In the genomic region with DNA sequence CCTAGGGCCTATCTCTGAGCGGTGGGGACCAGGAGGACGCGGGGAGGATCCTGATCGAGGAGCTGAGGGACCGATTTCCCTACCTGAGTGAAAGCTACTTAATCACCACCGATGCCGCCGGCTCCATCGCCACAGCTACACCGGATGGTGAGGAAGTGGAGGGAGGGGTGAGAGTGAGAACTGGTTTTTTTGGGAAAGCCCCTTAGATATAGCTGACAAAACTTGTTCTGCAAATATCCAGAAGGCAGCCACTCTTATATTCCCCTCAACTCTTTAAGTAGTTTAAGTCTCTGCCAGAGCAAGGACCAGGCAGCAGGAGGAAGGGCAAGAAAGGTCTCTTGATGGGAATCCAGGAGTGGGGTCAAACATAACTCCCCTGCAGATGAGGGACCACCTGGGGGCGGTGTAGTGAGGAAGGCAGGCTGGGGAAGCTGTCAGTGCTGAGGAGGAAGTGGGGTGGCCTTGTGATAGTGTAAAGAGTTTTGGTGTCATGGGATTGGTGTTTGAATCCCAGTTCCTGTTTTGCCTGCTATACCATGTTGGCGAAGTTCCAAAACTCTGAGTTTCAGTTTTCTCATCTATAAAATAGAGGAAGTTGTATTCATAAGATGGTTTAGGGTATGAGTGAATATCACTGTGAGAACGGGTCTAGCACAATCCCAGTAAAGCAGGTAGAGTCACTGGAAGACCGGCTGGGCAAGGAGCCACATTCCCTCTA, we compare ENCODE assay signal across 1 cellular context.
TF ChIP-seq lines count a peak whose summit lies in the region.

No MANE protein-coding gene starts in this region.

TF ChIP-seq in GM12878, 131 proteins besides CTCF, POLR2A, EP300 and RAD21 (continues in another document):
- TF ChIP-seq KAT2A (conservative IDR thresholded peaks at IDR 0.05; ENCODE audit: control insufficient read depth, low read depth, low read length) (no peak), SMAD1 (IDR thresholded peaks at IDR 0.05; ENCODE audit: low read depth, partially characterized antibody) (peak; percentile 97), HDAC2 (IDR thresholded peaks at IDR 0.05) (no peak), NFXL1 (IDR thresholded peaks at IDR 0.05; ENCODE audit: borderline replicate concordance) (no peak), RUNX3 (IDR thresholded peaks at IDR 0.05; ENCODE audit: low read length) (no peak), TBL1XR1 (IDR thresholded peaks at IDR 0.05; ENCODE audit: low read depth, low read length) (no peak), PAX5 (IDR thresholded peaks at IDR 0.05; ENCODE audit: borderline replicate concordance, low read depth, low read length) (peak; percentile 15; the same call in 1 of the 2 replicates), FOS (IDR thresholded peaks at IDR 0.05; ENCODE audit: borderline replicate concordance, extremely low read depth, insufficient read length) (no peak), TAF1 (IDR thresholded peaks at IDR 0.05; ENCODE audit: borderline replicate concordance, low read depth, low read length) (no peak), RFX5 (IDR thresholded peaks at IDR 0.05; ENCODE audit: low read depth, low read length) (no peak), ATF7 (IDR thresholded peaks at IDR 0.05; ENCODE audit: low read depth) (peak; percentile 83), SREBF1 (IDR thresholded peaks at IDR 0.05; ENCODE audit: low read length) (no peak), PAX8 (IDR thresholded peaks at IDR 0.05) (no peak), TCF3 (IDR thresholded peaks at IDR 0.05; ENCODE audit: borderline replicate concordance, insufficient read depth, low read depth, low read length) (no peak), MYC (IDR thresholded peaks at IDR 0.05; ENCODE audit: insufficient read depth, insufficient read length, insufficient replicate concordance, low read length, severe bottlenecking) (no peak), IKZF2 (IDR thresholded peaks at IDR 0.05) (peak; percentile 96), ZNF207 (IDR thresholded peaks at IDR 0.05; ENCODE audit: borderline replicate concordance) (no peak), IRF4 (IDR thresholded peaks at IDR 0.05; ENCODE audit: low read depth, low read length) (peak; percentile 83), NRF1 (conservative IDR thresholded peaks at IDR 0.05; ENCODE audit: low read depth, low read length) (no peak), MEF2A (IDR thresholded peaks at IDR 0.05; ENCODE audit: insufficient read depth, low read depth, low read length) (0 out of 2 replicates have a peak, but pooled peaks have one; percentile 33), TARDBP (IDR thresholded peaks at IDR 0.05; ENCODE audit: borderline replicate concordance) (no peak; the same call in 1 of the 2 replicates), DPF2 (IDR thresholded peaks at IDR 0.05) (peak; percentile 84), CHD1 (IDR thresholded peaks at IDR 0.05; ENCODE audit: low read depth, low read length) (no peak), SMC3 (IDR thresholded peaks at IDR 0.05; ENCODE audit: borderline replicate concordance, low read length) (no peak), STAT1 (conservative IDR thresholded peaks at IDR 0.05) (no peak), SMARCA5 (IDR thresholded peaks at IDR 0.05) (peak; percentile 61; the same call in 1 of the 2 replicates), ETV6 (conservative IDR thresholded peaks at IDR 0.05 in 1 of 2, IDR thresholded peaks at IDR 0.05 in 1 of 2; ENCODE audit: borderline replicate concordance in 1 of 2, low read depth in 1 of 2) (peak; percentile 63 to 91; a peak in 2 of 4 replicates)
- TF ChIP-seq, protein P1, sequence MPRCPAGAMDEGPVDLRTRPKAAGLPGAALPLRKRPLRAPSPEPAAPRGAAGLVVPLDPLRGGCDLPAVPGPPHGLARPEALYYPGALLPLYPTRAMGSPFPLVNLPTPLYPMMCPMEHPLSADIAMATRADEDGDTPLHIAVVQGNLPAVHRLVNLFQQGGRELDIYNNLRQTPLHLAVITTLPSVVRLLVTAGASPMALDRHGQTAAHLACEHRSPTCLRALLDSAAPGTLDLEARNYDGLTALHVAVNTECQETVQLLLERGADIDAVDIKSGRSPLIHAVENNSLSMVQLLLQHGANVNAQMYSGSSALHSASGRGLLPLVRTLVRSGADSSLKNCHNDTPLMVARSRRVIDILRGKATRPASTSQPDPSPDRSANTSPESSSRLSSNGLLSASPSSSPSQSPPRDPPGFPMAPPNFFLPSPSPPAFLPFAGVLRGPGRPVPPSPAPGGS (IDR thresholded peaks at IDR 0.05; ENCODE audit: borderline replicate concordance, insufficient read depth, low read depth, low read length, poor library complexity, severe bottlenecking), result peak; percentile 52
- TF ChIP-seq, protein P2, sequence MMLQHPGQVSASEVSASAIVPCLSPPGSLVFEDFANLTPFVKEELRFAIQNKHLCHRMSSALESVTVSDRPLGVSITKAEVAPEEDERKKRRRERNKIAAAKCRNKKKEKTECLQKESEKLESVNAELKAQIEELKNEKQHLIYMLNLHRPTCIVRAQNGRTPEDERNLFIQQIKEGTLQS (IDR thresholded peaks at IDR 0.05; ENCODE audit: borderline replicate concordance, extremely low read depth, low read depth, low read length), result no peak
- TF ChIP-seq, protein P3, sequence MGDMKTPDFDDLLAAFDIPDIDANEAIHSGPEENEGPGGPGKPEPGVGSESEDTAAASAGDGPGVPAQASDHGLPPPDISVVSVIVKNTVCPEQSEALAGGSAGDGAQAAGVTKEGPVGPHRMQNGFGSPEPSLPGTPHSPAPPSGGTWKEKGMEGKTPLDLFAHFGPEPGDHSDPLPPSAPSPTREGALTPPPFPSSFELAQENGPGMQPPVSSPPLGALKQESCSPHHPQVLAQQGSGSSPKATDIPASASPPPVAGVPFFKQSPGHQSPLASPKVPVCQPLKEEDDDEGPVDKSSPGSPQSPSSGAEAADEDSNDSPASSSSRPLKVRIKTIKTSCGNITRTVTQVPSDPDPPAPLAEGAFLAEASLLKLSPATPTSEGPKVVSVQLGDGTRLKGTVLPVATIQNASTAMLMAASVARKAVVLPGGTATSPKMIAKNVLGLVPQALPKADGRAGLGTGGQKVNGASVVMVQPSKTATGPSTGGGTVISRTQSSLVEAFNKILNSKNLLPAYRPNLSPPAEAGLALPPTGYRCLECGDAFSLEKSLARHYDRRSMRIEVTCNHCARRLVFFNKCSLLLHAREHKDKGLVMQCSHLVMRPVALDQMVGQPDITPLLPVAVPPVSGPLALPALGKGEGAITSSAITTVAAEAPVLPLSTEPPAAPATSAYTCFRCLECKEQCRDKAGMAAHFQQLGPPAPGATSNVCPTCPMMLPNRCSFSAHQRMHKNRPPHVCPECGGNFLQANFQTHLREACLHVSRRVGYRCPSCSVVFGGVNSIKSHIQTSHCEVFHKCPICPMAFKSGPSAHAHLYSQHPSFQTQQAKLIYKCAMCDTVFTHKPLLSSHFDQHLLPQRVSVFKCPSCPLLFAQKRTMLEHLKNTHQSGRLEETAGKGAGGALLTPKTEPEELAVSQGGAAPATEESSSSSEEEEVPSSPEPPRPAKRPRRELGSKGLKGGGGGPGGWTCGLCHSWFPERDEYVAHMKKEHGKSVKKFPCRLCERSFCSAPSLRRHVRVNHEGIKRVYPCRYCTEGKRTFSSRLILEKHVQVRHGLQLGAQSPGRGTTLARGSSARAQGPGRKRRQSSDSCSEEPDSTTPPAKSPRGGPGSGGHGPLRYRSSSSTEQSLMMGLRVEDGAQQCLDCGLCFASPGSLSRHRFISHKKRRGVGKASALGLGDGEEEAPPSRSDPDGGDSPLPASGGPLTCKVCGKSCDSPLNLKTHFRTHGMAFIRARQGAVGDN (IDR thresholded peaks at IDR 0.05), result no peak
- TF ChIP-seq, protein P4, sequence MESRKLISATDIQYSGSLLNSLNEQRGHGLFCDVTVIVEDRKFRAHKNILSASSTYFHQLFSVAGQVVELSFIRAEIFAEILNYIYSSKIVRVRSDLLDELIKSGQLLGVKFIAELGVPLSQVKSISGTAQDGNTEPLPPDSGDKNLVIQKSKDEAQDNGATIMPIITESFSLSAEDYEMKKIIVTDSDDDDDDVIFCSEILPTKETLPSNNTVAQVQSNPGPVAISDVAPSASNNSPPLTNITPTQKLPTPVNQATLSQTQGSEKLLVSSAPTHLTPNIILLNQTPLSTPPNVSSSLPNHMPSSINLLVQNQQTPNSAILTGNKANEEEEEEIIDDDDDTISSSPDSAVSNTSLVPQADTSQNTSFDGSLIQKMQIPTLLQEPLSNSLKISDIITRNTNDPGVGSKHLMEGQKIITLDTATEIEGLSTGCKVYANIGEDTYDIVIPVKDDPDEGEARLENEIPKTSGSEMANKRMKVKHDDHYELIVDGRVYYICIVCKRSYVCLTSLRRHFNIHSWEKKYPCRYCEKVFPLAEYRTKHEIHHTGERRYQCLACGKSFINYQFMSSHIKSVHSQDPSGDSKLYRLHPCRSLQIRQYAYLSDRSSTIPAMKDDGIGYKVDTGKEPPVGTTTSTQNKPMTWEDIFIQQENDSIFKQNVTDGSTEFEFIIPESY (IDR thresholded peaks at IDR 0.05), result no peak
- TF ChIP-seq, protein P5, sequence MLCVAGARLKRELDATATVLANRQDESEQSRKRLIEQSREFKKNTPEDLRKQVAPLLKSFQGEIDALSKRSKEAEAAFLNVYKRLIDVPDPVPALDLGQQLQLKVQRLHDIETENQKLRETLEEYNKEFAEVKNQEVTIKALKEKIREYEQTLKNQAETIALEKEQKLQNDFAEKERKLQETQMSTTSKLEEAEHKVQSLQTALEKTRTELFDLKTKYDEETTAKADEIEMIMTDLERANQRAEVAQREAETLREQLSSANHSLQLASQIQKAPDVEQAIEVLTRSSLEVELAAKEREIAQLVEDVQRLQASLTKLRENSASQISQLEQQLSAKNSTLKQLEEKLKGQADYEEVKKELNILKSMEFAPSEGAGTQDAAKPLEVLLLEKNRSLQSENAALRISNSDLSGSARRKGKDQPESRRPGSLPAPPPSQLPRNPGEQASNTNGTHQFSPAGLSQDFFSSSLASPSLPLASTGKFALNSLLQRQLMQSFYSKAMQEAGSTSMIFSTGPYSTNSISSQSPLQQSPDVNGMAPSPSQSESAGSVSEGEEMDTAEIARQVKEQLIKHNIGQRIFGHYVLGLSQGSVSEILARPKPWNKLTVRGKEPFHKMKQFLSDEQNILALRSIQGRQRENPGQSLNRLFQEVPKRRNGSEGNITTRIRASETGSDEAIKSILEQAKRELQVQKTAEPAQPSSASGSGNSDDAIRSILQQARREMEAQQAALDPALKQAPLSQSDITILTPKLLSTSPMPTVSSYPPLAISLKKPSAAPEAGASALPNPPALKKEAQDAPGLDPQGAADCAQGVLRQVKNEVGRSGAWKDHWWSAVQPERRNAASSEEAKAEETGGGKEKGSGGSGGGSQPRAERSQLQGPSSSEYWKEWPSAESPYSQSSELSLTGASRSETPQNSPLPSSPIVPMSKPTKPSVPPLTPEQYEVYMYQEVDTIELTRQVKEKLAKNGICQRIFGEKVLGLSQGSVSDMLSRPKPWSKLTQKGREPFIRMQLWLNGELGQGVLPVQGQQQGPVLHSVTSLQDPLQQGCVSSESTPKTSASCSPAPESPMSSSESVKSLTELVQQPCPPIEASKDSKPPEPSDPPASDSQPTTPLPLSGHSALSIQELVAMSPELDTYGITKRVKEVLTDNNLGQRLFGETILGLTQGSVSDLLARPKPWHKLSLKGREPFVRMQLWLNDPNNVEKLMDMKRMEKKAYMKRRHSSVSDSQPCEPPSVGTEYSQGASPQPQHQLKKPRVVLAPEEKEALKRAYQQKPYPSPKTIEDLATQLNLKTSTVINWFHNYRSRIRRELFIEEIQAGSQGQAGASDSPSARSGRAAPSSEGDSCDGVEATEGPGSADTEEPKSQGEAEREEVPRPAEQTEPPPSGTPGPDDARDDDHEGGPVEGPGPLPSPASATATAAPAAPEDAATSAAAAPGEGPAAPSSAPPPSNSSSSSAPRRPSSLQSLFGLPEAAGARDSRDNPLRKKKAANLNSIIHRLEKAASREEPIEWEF (IDR thresholded peaks at IDR 0.05; ENCODE audit: insufficient replicate concordance, low read depth, low read length), result peak; percentile 9
- TF ChIP-seq, protein P6, sequence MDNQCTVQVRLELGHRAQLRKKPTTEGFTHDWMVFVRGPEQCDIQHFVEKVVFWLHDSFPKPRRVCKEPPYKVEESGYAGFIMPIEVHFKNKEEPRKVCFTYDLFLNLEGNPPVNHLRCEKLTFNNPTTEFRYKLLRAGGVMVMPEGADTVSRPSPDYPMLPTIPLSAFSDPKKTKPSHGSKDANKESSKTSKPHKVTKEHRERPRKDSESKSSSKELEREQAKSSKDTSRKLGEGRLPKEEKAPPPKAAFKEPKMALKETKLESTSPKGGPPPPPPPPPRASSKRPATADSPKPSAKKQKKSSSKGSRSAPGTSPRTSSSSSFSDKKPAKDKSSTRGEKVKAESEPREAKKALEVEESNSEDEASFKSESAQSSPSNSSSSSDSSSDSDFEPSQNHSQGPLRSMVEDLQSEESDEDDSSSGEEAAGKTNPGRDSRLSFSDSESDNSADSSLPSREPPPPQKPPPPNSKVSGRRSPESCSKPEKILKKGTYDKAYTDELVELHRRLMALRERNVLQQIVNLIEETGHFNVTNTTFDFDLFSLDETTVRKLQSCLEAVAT (IDR thresholded peaks at IDR 0.05), result peak; percentile 80; the same call in 1 of the 2 replicates
- TF ChIP-seq, protein P7, sequence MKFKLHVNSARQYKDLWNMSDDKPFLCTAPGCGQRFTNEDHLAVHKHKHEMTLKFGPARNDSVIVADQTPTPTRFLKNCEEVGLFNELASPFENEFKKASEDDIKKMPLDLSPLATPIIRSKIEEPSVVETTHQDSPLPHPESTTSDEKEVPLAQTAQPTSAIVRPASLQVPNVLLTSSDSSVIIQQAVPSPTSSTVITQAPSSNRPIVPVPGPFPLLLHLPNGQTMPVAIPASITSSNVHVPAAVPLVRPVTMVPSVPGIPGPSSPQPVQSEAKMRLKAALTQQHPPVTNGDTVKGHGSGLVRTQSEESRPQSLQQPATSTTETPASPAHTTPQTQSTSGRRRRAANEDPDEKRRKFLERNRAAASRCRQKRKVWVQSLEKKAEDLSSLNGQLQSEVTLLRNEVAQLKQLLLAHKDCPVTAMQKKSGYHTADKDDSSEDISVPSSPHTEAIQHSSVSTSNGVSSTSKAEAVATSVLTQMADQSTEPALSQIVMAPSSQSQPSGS (IDR thresholded peaks at IDR 0.05; ENCODE audit: low read length), result no peak
- TF ChIP-seq, protein P8, sequence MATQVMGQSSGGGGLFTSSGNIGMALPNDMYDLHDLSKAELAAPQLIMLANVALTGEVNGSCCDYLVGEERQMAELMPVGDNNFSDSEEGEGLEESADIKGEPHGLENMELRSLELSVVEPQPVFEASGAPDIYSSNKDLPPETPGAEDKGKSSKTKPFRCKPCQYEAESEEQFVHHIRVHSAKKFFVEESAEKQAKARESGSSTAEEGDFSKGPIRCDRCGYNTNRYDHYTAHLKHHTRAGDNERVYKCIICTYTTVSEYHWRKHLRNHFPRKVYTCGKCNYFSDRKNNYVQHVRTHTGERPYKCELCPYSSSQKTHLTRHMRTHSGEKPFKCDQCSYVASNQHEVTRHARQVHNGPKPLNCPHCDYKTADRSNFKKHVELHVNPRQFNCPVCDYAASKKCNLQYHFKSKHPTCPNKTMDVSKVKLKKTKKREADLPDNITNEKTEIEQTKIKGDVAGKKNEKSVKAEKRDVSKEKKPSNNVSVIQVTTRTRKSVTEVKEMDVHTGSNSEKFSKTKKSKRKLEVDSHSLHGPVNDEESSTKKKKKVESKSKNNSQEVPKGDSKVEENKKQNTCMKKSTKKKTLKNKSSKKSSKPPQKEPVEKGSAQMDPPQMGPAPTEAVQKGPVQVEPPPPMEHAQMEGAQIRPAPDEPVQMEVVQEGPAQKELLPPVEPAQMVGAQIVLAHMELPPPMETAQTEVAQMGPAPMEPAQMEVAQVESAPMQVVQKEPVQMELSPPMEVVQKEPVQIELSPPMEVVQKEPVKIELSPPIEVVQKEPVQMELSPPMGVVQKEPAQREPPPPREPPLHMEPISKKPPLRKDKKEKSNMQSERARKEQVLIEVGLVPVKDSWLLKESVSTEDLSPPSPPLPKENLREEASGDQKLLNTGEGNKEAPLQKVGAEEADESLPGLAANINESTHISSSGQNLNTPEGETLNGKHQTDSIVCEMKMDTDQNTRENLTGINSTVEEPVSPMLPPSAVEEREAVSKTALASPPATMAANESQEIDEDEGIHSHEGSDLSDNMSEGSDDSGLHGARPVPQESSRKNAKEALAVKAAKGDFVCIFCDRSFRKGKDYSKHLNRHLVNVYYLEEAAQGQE (IDR thresholded peaks at IDR 0.05; ENCODE audit: low read depth, low read length), result no peak
